1 cellular context compared by ENCODE assay signal in the genomic region with DNA sequence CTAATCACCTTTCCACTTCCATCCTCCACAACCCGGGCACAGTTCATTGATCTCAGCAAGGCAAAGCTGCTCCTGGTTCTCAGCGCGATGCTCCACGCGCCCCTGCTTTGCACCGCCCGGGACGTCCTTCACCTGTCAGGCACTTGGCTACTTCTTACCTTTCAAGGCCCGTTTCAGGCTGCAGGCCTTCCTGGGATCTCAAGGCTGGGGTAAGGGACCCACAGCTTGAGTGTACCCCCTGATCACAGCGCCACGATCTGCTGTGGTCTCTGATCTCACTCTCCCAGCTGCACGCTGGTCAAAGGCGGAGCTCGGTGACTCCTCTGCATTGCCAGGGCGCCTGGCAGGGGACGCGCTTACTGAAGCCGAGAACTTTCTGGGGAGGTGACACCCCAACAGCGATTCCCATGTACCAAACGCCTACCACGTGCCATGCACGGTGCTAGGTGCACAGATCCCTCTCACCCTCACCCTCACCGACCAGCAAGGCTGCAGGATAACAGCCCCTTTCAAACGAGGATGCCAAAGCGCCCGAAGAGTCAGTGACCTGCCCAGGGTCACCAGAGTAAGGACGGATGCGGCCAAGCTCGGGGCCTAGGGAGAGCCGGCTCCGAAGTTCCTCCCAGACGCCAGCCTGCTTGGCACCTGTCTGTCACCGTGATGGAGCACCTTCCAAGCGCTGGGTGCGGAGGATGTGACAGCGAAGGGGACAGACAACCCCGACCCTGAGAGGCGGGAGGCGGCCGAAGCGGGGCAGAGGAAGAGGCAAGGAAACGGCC.
TF ChIP-seq lines count a peak whose summit lies in the region.

No MANE protein-coding gene starts in this region.

TF ChIP-seq in K562, 482 proteins besides CTCF, POLR2A, EP300 and RAD21 (continued from another document):
- TF ChIP-seq, protein P1, sequence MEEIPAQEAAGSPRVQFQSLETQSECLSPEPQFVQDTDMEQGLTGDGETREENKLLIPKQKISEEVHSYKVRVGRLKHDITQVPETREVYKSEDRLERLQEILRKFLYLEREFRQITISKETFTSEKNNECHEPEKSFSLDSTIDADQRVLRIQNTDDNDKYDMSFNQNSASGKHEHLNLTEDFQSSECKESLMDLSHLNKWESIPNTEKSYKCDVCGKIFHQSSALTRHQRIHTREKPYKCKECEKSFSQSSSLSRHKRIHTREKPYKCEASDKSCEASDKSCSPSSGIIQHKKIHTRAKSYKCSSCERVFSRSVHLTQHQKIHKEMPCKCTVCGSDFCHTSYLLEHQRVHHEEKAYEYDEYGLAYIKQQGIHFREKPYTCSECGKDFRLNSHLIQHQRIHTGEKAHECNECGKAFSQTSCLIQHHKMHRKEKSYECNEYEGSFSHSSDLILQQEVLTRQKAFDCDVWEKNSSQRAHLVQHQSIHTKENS (CRISPR knock-in tag; IDR thresholded peaks at IDR 0.05): no peak
- TF ChIP-seq MGA (IDR thresholded peaks at IDR 0.05) (peak; percentile 82), MAX (CRISPR knock-in tag; IDR thresholded peaks at IDR 0.05) (0 out of 2 replicates have a peak, but pooled peaks have one; percentile 39), POLR2AphosphoS5 (IDR thresholded peaks at IDR 0.05; ENCODE audit: control insufficient read depth, insufficient read depth, low read depth, low read length) (no peak; the same call in 1 of the 2 replicates), PBX2 (CRISPR knock-in tag; IDR thresholded peaks at IDR 0.05; ENCODE audit: low read depth) (peak; percentile 90), PBX2 (tag; conservative IDR thresholded peaks at IDR 0.05; ENCODE audit: low read depth) (peak; percentile 95), PKNOX1 (IDR thresholded peaks at IDR 0.05) (peak; percentile 98), POU5F1 (IDR thresholded peaks at IDR 0.05; ENCODE audit: borderline replicate concordance, low read depth, low read length, partially characterized antibody) (no peak)
